In genomic region chr22:17477401-17477833, GRCh38 we compare ENCODE assay signal across 12 cellular contexts.
A peak's percentile ranks its signal among the peaks of the same experiment; 100 is the strongest.
DNase-seq lines count a peak whose midpoint lies in the region; ATAC-seq and TF ChIP-seq lines count a peak whose summit lies in the region.
"Had no signal": no experiment of that assay in that cellular context is flagged by ENCODE, and none has a peak within 500 bp of the region (broad histone marks: within the 10 kb centered on the region; RNA-seq: fewer than 3 reads in every experiment).

No MANE protein-coding gene starts in this region.

- DNase-seq in CD14-positive monocyte (ENCODE audit: low spot score) = peak; percentile 55
- DNase-seq in NCI-H1105 treated with DMSO at 0.1 percent for 48 hours (lab: John Stamatoyannopoulos, UW) = peak; percentile 84
- DNase-seq in body of pancreas = peak in 2 of 4 donors; percentile 30
- no peak for DNase-seq in left lobe of liver (ENCODE audit: low spot score)
- DNase-seq in suprapubic skin (ENCODE audit: low spot score in 2 of 2) = no peak
- DNase-seq in hippocampal formation (lab: John Stamatoyannopoulos, UW) = no peak
- DNase-seq in NCI-H2196 treated with DMSO at 0.1 percent for 48 hours (lab: John Stamatoyannopoulos, UW; ENCODE audit: unreplicated experiment) = no peak
- DNase-seq: activated naive CD8-positive, alpha-beta T cell treated with anti-CD3 and anti-CD28 coated beads, Interleukin-2, amount 10 ng/mL, durations not matched to agents 7 days and 5 days; NCI-H345 had no signal

- WGBS in body of pancreas, 2 donors = 32 to 50% methylated on average over 14 of the region's 14 CpGs
- 55% methylated on average over 14 of the region's 14 CpGs for WGBS in suprapubic skin

- H3K27ac ChIP-seq in body of pancreas = no peak overlapping the region
- H3K27ac ChIP-seq in suprapubic skin = no peak overlapping the region

- peaks cover 0 to 2% (median 0%) of the 10 kb centered on the region in 7 donors for H3K9me3 Mint-ChIP-seq in CD14-positive monocyte
- H3K9me3 Mint-ChIP-seq: activated naive CD8-positive, alpha-beta T cell treated with anti-CD3 and anti-CD28 coated beads, Interleukin-2, amount 10 ng/mL, durations not matched to agents 7 days and 5 days; neural crest cell had no signal

- no peak overlapping the region for H3K4me3 ChIP-seq in body of pancreas
- H3K4me3 ChIP-seq in suprapubic skin = no peak overlapping the region

- H3K36me3 ChIP-seq in body of pancreas (replicated peaks in 1 of 2; ENCODE audit: insufficient read depth in 1 of 2, low read depth in 2 of 2) = no peaks in the 10 kb centered on the region
- H3K36me3 ChIP-seq in suprapubic skin = no peaks in the 10 kb centered on the region

- intact Hi-C loops in CD14-positive monocyte (cut with micrococcal nuclease) (no loop called here), body of pancreas (cut with DNase I) (no loop called here)

- H3K27ac Mint-ChIP-seq in CD14-positive monocyte = peak overlapping the region; percentile 84 to 96 (median 90)
- H3K27ac Mint-ChIP-seq: activated naive CD8-positive, alpha-beta T cell treated with anti-CD3 and anti-CD28 coated beads, Interleukin-2, amount 10 ng/mL, durations not matched to agents 7 days and 5 days; B cell had no signal

- no peaks in the 10 kb centered on the region for H3K27me3 ChIP-seq in body of pancreas
- peaks cover 6% of the 10 kb centered on the region for H3K27me3 ChIP-seq in suprapubic skin

- no peaks in the 10 kb centered on the region for H3K4me1 ChIP-seq in body of pancreas
- peaks cover 5% of the 10 kb centered on the region for H3K4me1 ChIP-seq in suprapubic skin

- TF ChIP-seq EP300 in suprapubic skin (IDR thresholded peaks at IDR 0.05) = no peak

- H3K9me3 ChIP-seq in body of pancreas (no peaks in the 10 kb centered on the region), suprapubic skin (no peaks in the 10 kb centered on the region)

- peak overlapping the region; percentile 73 to 78 for H3K4me3 Mint-ChIP-seq in CD14-positive monocyte
- H3K4me3 Mint-ChIP-seq: activated naive CD8-positive, alpha-beta T cell treated with anti-CD3 and anti-CD28 coated beads, Interleukin-2, amount 10 ng/mL, durations not matched to agents 7 days and 5 days; B cell; neural crest cell had no signal

- TF ChIP-seq CTCF in CD14-positive monocyte (IDR thresholded peaks at IDR 0.05) (no peak), body of pancreas (IDR thresholded peaks at IDR 0.05) (no peak), suprapubic skin (IDR thresholded peaks at IDR 0.05) (no peak)

- peaks cover 37% of the 10 kb centered on the region for H3K4me1 Mint-ChIP-seq in CD14-positive monocyte
- H3K4me1 Mint-ChIP-seq: activated naive CD8-positive, alpha-beta T cell treated with anti-CD3 and anti-CD28 coated beads, Interleukin-2, amount 10 ng/mL, durations not matched to agents 7 days and 5 days; B cell had no signal

- TF ChIP-seq POLR2A in body of pancreas (IDR thresholded peaks at IDR 0.05) = no peak
- TF ChIP-seq POLR2A in suprapubic skin (IDR thresholded peaks at IDR 0.05) = no peak

- H3K27me3 Mint-ChIP-seq in CD14-positive monocyte (ENCODE audit: low read depth in 3 of 3) = peaks cover 3 to 9% (median 7%) of the 10 kb centered on the region in 3 donors

- H3K36me3 Mint-ChIP-seq in CD14-positive monocyte = no peaks in the 10 kb centered on the region
- H3K36me3 Mint-ChIP-seq: activated naive CD8-positive, alpha-beta T cell treated with anti-CD3 and anti-CD28 coated beads, Interleukin-2, amount 10 ng/mL, durations not matched to agents 7 days and 5 days had no signal

- ATAC-seq in body of pancreas = peak; percentile 27
- ATAC-seq in left lobe of liver = peak; percentile 34
- no peak for ATAC-seq in GM21717 (IDR thresholded peaks at IDR 0.05; ENCODE audit: unreplicated experiment)

Comparison
In these comparisons a context has a peak if more than half of its experiments do, and no peak if none do; other contexts are left out.
1. DNase-seq: peak in CD14-positive monocyte (single experiment) and NCI-H1105 treated with DMSO at 0.1 percent for 48 hours (single experiment); none in left lobe of liver (single experiment), suprapubic skin (0 of 2), hippocampal formation (0 of 2) and NCI-H2196 treated with DMSO at 0.1 percent for 48 hours (single experiment).